In genomic region chr17:58391302-58391984, GRCh38 we compare ENCODE assay signal across 1 cellular context.
TF ChIP-seq lines count a peak whose summit lies in the region.

No MANE protein-coding gene starts in this region.

TF ChIP-seq in K562, 482 proteins besides CTCF, POLR2A, EP300 and RAD21 (continued from another document):
- TF ChIP-seq, protein P1, sequence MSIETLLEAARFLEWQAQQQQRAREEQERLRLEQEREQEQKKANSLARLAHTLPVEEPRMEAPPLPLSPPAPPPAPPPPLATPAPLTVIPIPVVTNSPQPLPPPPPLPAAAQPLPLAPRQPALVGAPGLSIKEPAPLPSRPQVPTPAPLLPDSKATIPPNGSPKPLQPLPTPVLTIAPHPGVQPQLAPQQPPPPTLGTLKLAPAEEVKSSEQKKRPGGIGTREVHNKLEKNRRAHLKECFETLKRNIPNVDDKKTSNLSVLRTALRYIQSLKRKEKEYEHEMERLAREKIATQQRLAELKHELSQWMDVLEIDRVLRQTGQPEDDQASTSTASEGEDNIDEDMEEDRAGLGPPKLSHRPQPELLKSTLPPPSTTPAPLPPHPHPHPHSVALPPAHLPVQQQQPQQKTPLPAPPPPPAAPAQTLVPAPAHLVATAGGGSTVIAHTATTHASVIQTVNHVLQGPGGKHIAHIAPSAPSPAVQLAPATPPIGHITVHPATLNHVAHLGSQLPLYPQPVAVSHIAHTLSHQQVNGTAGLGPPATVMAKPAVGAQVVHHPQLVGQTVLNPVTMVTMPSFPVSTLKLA (conservative IDR thresholded peaks at IDR 0.05), result peak in 1 of 2 experiments; percentile 30; a peak in 2 of 4 replicates
- no peak for TF ChIP-seq HSF4 (CRISPR knock-in tag; IDR thresholded peaks at IDR 0.05; ENCODE audit: borderline replicate concordance)
